Comparison of ENCODE assay signal across 19 cellular contexts in the genomic region with DNA sequence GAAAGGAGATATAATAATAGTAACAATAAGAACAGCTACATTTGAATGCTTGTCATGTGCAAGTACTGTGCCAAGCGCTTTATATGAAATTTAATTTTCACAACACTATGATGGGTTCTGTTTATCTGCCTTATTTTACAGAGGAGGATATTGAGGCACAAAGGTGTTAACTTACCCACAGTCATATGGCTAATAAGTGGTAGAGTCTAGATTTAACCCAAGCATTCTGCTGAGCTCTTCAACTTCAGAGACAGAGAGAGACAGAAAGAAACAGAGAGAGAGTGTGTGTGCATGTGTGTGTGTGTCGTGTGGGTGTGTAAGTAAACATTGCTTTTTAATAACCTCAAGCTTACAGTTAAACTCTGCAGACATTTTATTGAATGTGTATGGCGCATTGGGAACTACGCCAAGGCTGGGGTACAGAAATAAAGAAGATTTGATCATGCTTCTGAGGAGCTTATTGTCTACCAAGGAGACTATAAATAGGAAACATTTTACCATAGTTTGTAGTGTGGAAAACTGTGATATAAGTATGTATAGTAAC. TPM values are rescaled to one million over a fixed set of nuclear protein-coding genes. Genes with fewer than 3 reads are reported as not detected.
DNase-seq lines count a peak whose midpoint lies in the region; ATAC-seq, FAIRE-seq and TF ChIP-seq lines count a peak whose summit lies in the region.
"Had no signal": no experiment of that assay in that cellular context is flagged by ENCODE, and none has a peak within 500 bp of the region (broad histone marks: within the 10 kb centered on the region; RNA-seq: fewer than 3 reads in every experiment).

No MANE protein-coding gene starts in this region.

- no peak overlapping the region for H3K23ac ChIP-seq in IMR-90 (ENCODE audit: low read depth, low read length)

- no TSS peak for BruUV-seq in IMR-90 (replicated peaks; lab: Mats Ljungman, UMichigan)
- BruUV-seq in K562 (replicated peaks; lab: Mats Ljungman, UMichigan) = no TSS peak

- no peaks in the 10 kb centered on the region for H3K9me3 Mint-ChIP-seq in CD4-positive, alpha-beta memory T cell
- no peaks in the 10 kb centered on the region for H3K9me3 Mint-ChIP-seq in natural killer cell
- H3K9me3 Mint-ChIP-seq: nephron progenitor cell; stimulated activated naive CD8-positive, alpha-beta T cell treated with anti-CD3 and anti-CD28 coated beads, Interleukin-15, amount 100 ng/mL, for 72 hours had no signal

- dilution Hi-C loops in IMR-90 (cut with HindIII; ENCODE audit: low sequenced_read_pairs, unreplicated experiment) = no loop called here

- H3K56ac ChIP-seq in IMR-90 (ENCODE audit: extremely low read depth, insufficient read depth, low read length) = no peak overlapping the region

- no peak overlapping the region for H2BK20ac ChIP-seq in IMR-90 (ENCODE audit: low read depth, low read length)

- H3K18ac ChIP-seq in IMR-90 (ENCODE audit: low read depth, low read length) = no peak overlapping the region; the same call in 1 of the 2 replicates

- H2AFZ ChIP-seq in IMR-90 (replicated peaks; ENCODE audit: low read length, poor library complexity) = no peak overlapping the region
- H2AFZ ChIP-seq in K562 (ENCODE audit: low read depth, low read length) = no peak overlapping the region

- no peak overlapping the region for H4K91ac ChIP-seq in IMR-90 (ENCODE audit: insufficient read depth, low read depth, low read length)

- H3K36me3 Mint-ChIP-seq in CD4-positive, alpha-beta memory T cell = no peaks in the 10 kb centered on the region
- H3K36me3 Mint-ChIP-seq in natural killer cell = no peaks in the 10 kb centered on the region

- H3K4ac ChIP-seq in IMR-90 (ENCODE audit: low read depth, low read length) = no peak overlapping the region

- CTCF ChIA-PET in CD4-positive, alpha-beta memory T cell (lab: Charles Lee; ENCODE audit: partially characterized antibody) = interaction anchor here (0.8 to 4.2 kb wide), 8 partner anchors 8 to 131 kb away, joined by 3 to 25 read pairs (median 4); a partner anchor contains a TSS
- CTCF ChIA-PET in IMR-90 (lab: Yijun Ruan, JAX) = interaction anchor here (2.8 kb wide), 1 partner anchor 98 kb away, joined by 8 read pairs; no protein-coding TSS in a partner anchor
- CTCF ChIA-PET in K562 (lab: Yijun Ruan, JAX; ENCODE audit: low intra/inter-chr PET ratio) = no interaction called here

- H3K27ac ChIP-seq in CD4-positive, alpha-beta memory T cell (ENCODE audit: low read depth, low read length) = no peak overlapping the region
- H3K27ac ChIP-seq in IMR-90 (ENCODE audit: insufficient read depth, low read length) (no peak overlapping the region), K562 (ENCODE audit: extremely low read depth, low read depth, low read length) (no peak overlapping the region)
- H3K27ac ChIP-seq: Peyer's patch, SJCRH30 had no signal

- no peak overlapping the region for H2AK9ac ChIP-seq in IMR-90 (replicated peaks; ENCODE audit: low read depth, low read length, poor library complexity)

- no peaks in the 10 kb centered on the region for H3K9me3 ChIP-seq in CD4-positive, alpha-beta memory T cell (ENCODE audit: control insufficient read depth in 1 of 2, low read length in 2 of 2)
- H3K9me3 ChIP-seq in IMR-90 (ENCODE audit: control insufficient read depth, insufficient read depth, low read length) (no peaks in the 10 kb centered on the region), K562 (replicated peaks; ENCODE audit: control insufficient read depth, insufficient read depth, low read depth, low read length) (no peaks in the 10 kb centered on the region)
- H3K9me3 ChIP-seq: Peyer's patch, SJCRH30 had no signal

- H2BK5ac ChIP-seq in IMR-90 (ENCODE audit: low read depth, low read length, poor library complexity, severe bottlenecking) = no peak overlapping the region

- H3K4me3 ChIP-seq in CD4-positive, alpha-beta memory T cell (ENCODE audit: low read length in 2 of 2) = no peak overlapping the region
- no peak overlapping the region for H3K4me3 ChIP-seq in IMR-90 (ENCODE audit: insufficient read depth, low read depth, low read length)
- H3K4me3 ChIP-seq in K562 = no peak overlapping the region
- H3K4me3 ChIP-seq: Peyer's patch, SJCRH30 had no signal

- H3K4me2 ChIP-seq in IMR-90 (ENCODE audit: low read depth, low read length) = no peak overlapping the region
- H3K4me2 ChIP-seq in K562 (ENCODE audit: insufficient read depth, low read length) = no peak overlapping the region

- H3K4me1 ChIP-seq in CD4-positive, alpha-beta memory T cell (ENCODE audit: insufficient read depth, low read length) = peaks cover 79% of the 10 kb centered on the region
- peaks cover 6% of the 10 kb centered on the region for H3K4me1 ChIP-seq in IMR-90 (ENCODE audit: control insufficient read depth, insufficient read depth, low read length)
- peaks cover 24 to 47% of the 10 kb centered on the region in 2 experiments for H3K4me1 ChIP-seq in K562 (replicated peaks in 1 of 2; ENCODE audit: control insufficient read depth in 2 of 2, insufficient read depth in 2 of 2, low read length in 2 of 2)
- H3K4me1 ChIP-seq: SJCRH30 had no signal

- H4K5ac ChIP-seq in IMR-90 (ENCODE audit: low read depth, low read length) = no peak overlapping the region

- TF ChIP-seq RAD21 in IMR-90 (IDR thresholded peaks at IDR 0.05; ENCODE audit: low read length) (no peak), K562 (CRISPR knock-in tag; conservative IDR thresholded peaks at IDR 0.05 in 1 of 2, IDR thresholded peaks at IDR 0.05 in 1 of 2) (no peak)

- H4K8ac ChIP-seq in IMR-90 (ENCODE audit: low read depth in 2 of 2, low read length in 2 of 2) = no peak overlapping the region

- H2AK5ac ChIP-seq in IMR-90 (ENCODE audit: low read depth, low read length) = no peak overlapping the region

- peak overlapping the region in 4 of 7 donors; percentile 0 to 32 (median 14) for H3K27ac Mint-ChIP-seq in CD4-positive, alpha-beta memory T cell
- H3K27ac Mint-ChIP-seq in natural killer cell = peak overlapping the region; percentile 73 to 76
- H3K27ac Mint-ChIP-seq: nephron progenitor cell had no signal

- H3K36me3 ChIP-seq in CD4-positive, alpha-beta memory T cell (ENCODE audit: insufficient read depth, low read length) = no peaks in the 10 kb centered on the region
- no peaks in the 10 kb centered on the region for H3K36me3 ChIP-seq in IMR-90 (ENCODE audit: control insufficient read depth, insufficient read depth, low read length)
- H3K36me3 ChIP-seq in K562 (ENCODE audit: control insufficient read depth, insufficient read depth, low read length) = peaks cover 61% of the 10 kb centered on the region
- H3K36me3 ChIP-seq: Peyer's patch, SJCRH30 had no signal

- no peaks in the 10 kb centered on the region for H3K27me3 ChIP-seq in CD4-positive, alpha-beta memory T cell (ENCODE audit: insufficient read depth, low read length)
- H3K27me3 ChIP-seq in IMR-90 (ENCODE audit: control insufficient read depth, insufficient read depth, low read length) (no peaks in the 10 kb centered on the region), K562 (ENCODE audit: control insufficient read depth in 2 of 2, insufficient read depth in 2 of 2, low read length in 2 of 2) (no peaks in the 10 kb centered on the region)
- H3K27me3 ChIP-seq: Peyer's patch, SJCRH30 had no signal

- ATAC-seq in IMR-90 (ENCODE audit: low read depth) (no peak), K562 (no peak), natural killer cell (peak; percentile 42 to 57 (median 54)), GM21360 (IDR thresholded peaks at IDR 0.05; ENCODE audit: unreplicated experiment) (no peak), HG02588 (IDR thresholded peaks at IDR 0.05; ENCODE audit: unreplicated experiment) (no peak)
- ATAC-seq: activated CD8-positive, alpha-beta T cell treated with anti-CD3 and anti-CD28 coated beads, Interleukin-2, amount 10 ng/mL, durations not matched to agents 7 days and 5 days; left ventricle myocardium superior had no signal

- TF ChIP-seq CTCF in IMR-90 (conservative IDR thresholded peaks at IDR 0.05; ENCODE audit: low read depth, low read length) = no peak
- TF ChIP-seq CTCF in K562 (IDR thresholded peaks at IDR 0.05 in 2 of 3, conservative IDR thresholded peaks at IDR 0.05 in 1 of 3; ENCODE audit: insufficient read depth in 2 of 3, low read depth in 1 of 3, low read length in 3 of 3) = no peak
- TF ChIP-seq CTCF in natural killer cell (IDR thresholded peaks at IDR 0.05) = no peak

- no peak overlapping the region for H2BK120ac ChIP-seq in IMR-90 (ENCODE audit: low read depth, low read length)

- peaks cover 23% of the 10 kb centered on the region; the same call in 1 of the 2 replicates for H4K20me1 ChIP-seq in IMR-90 (ENCODE audit: insufficient read depth, low read length)
- no peaks in the 10 kb centered on the region; the same call in none of the 2 replicates for H4K20me1 ChIP-seq in K562 (replicated peaks; ENCODE audit: control insufficient read depth, insufficient read depth, low read length)

- peaks cover 98% of the 10 kb centered on the region for H3K79me2 ChIP-seq in K562 (ENCODE audit: control insufficient read depth, insufficient read depth, low read length)

- H3K79me1 ChIP-seq in IMR-90 (ENCODE audit: low read depth in 1 of 2, low read length in 2 of 2) = peaks cover 36 to 63% of the 10 kb centered on the region in 2 experiments

- H3K27me3 Mint-ChIP-seq in CD4-positive, alpha-beta memory T cell = no peaks in the 10 kb centered on the region
- H3K27me3 Mint-ChIP-seq in natural killer cell (ENCODE audit: low read depth in 2 of 2) = no peaks in the 10 kb centered on the region
- H3K27me3 Mint-ChIP-seq: stimulated activated naive CD8-positive, alpha-beta T cell treated with anti-CD3 and anti-CD28 coated beads, Interleukin-15, amount 100 ng/mL, for 72 hours had no signal

- H3K4me1 Mint-ChIP-seq in CD4-positive, alpha-beta memory T cell = peaks cover 44 to 78% (median 63%) of the 10 kb centered on the region in 4 donors
- peaks cover 58 to 60% of the 10 kb centered on the region in 2 donors for H3K4me1 Mint-ChIP-seq in natural killer cell

- TF ChIP-seq POLR2A in IMR-90 (IDR thresholded peaks at IDR 0.05; ENCODE audit: low read depth, low read length) (no peak), K562 (conservative IDR thresholded peaks at IDR 0.05) (no peak)

- WGBS in IMR-90 (ENCODE audit: extremely low coverage in 2 of 2, insufficient read length in 1 of 2), 2 experiments = no CpG with 5 or more reads among the region's 4 CpGs
- 77% methylated on average over 4 of the region's 4 CpGs for WGBS in K562 (ENCODE audit: insufficient coverage, low coverage, missing lambda C conversion rate)

- POLR2A ChIA-PET in CD4-positive, alpha-beta memory T cell (lab: Charles Lee; ENCODE audit: partially characterized antibody) = interaction anchor here (1.1 to 1.3 kb wide), 2 partner anchors 9 to 13 kb away, joined by 3 to 4 read pairs; a partner anchor contains a TSS
- POLR2A ChIA-PET in IMR-90 (lab: Charles Lee; ENCODE audit: unreplicated experiment) (no interaction called here), K562 (lab: Yijun Ruan, JAX) (interaction anchor here (1.3 to 2.3 kb wide), 5 partner anchors 8 to 131 kb away, joined by 3 to 11 read pairs (median 5); a partner anchor contains a TSS)

- no peak overlapping the region for H3K14ac ChIP-seq in IMR-90 (replicated peaks; ENCODE audit: low read depth, low read length)

- intact Hi-C loops in CD4-positive, alpha-beta memory T cell (cut with micrococcal nuclease) = no loop called here
- intact Hi-C loops in IMR-90 (cut with micrococcal nuclease) = no loop called here
- intact Hi-C loops in K562 (cut with micrococcal nuclease) = no loop called here
- intact Hi-C loops in natural killer cell (cut with micrococcal nuclease) = no loop called here

- in situ Hi-C loops in IMR-90 (cut with MboI; ENCODE audit: low sequenced_read_pairs) = no loop called here
- in situ Hi-C loops in K562 (cut with MboI) = no loop called here

- H3K4me3 Mint-ChIP-seq in CD4-positive, alpha-beta memory T cell = peak overlapping the region in 1 of 8 donors; percentile 33
- H3K4me3 Mint-ChIP-seq in natural killer cell = peak overlapping the region; percentile 65
- H3K4me3 Mint-ChIP-seq: activated CD8-positive, alpha-beta T cell treated with anti-CD3 and anti-CD28 coated beads, Interleukin-2, amount 10 ng/mL, durations not matched to agents 7 days and 5 days; nephron progenitor cell; stimulated activated naive CD8-positive, alpha-beta T cell treated with anti-CD3 and anti-CD28 coated beads, Interleukin-15, amount 100 ng/mL, for 72 hours had no signal

- no peak for DNase-seq in CD4-positive, alpha-beta memory T cell
- DNase-seq in IMR-90 (peak; percentile 13), K562 (ENCODE audit: extremely low read depth in 1 of 4, low spot score in 3 of 4) (no peak), natural killer cell (no peak), hippocampal formation (lab: John Stamatoyannopoulos, UW) (no peak)
- DNase-seq: activated CD8-positive, alpha-beta T cell treated with anti-CD3 and anti-CD28 coated beads, Interleukin-2, amount 10 ng/mL, durations not matched to agents 7 days and 5 days; C1 segment of cervical spinal cord; central memory CD4-positive, alpha-beta T cell; left ventricle myocardium superior; NCI-H2171; NCI-H524 treated with DMSO at 0.1 percent for 48 hours; nephron progenitor cell; Peyer's patch; SJCRH30; stimulated activated naive CD8-positive, alpha-beta T cell treated with anti-CD3 and anti-CD28 coated beads, Interleukin-15, amount 100 ng/mL, for 72 hours; trophoblast cell had no signal

- no peak overlapping the region for H2BK15ac ChIP-seq in IMR-90 (ENCODE audit: low read depth, low read length)

- H3K9ac ChIP-seq in IMR-90 (ENCODE audit: low read depth, low read length) = no peak overlapping the region
- H3K9ac ChIP-seq in K562 (ENCODE audit: insufficient read depth in 1 of 2, low read depth in 2 of 2, low read length in 2 of 2) = no peak overlapping the region

- no peak for TF ChIP-seq EP300 in K562 (IDR thresholded peaks at IDR 0.05; ENCODE audit: low read length)

- H3K9me1 ChIP-seq in IMR-90 (ENCODE audit: insufficient read depth, low read length) (no peaks in the 10 kb centered on the region; the same call in 1 of the 2 replicates), K562 (ENCODE audit: control insufficient read depth, insufficient read depth, low read length) (no peaks in the 10 kb centered on the region)

- FAIRE-seq in K562 (lab: Jason Lieb, UNC) = no peak
- FAIRE-seq: astrocyte had no signal

RNA-seq across cellular contexts. Expression of a gene that starts 12.9 kb away (rescaled TPM):
- 10 to 100 TPM; 34.8 to 39.2 TPM for total RNA-seq in CD4-positive, alpha-beta memory T cell
- 10 to 100 TPM; 55.1 to 77.2 TPM for polyA plus RNA-seq in CD4-positive, alpha-beta memory T cell
- total RNA-seq in IMR-90 (2012; rRNA removed) = 25.6 and 38.3 TPM in 2 replicates
- 32.5 and 34.0 TPM in 2 replicates for polyA plus RNA-seq in IMR-90 (2012; rRNA removed)
- polyA plus RNA-seq in IMR-90 (2012; cell fraction: cytosol; rRNA removed) = 6.6 and 14.8 TPM in 2 replicates
- 7.1 and 25.3 TPM in 2 replicates for polyA plus RNA-seq in IMR-90 (2012; cell fraction: nucleus; rRNA removed; ENCODE audit: low replicate concordance)
- total RNA-seq in K562 (2011; cell fraction: chromatin; rRNA removed; ENCODE audit: low replicate concordance) = 34.2 and 47.0 TPM in 2 replicates
- 15.3 and 15.9 TPM in 2 replicates for total RNA-seq in K562 (2011; cell fraction: nucleolus; rRNA removed)
- total RNA-seq in K562 (2011; cell fraction: nucleoplasm; rRNA removed) = 30.6 and 43.0 TPM in 2 replicates
- total RNA-seq in K562 (2014; rRNA removed) = 78.1 and 103 TPM in 2 replicates
- total RNA-seq in K562 (2014; rRNA removed; fragmentation: Illumina TruSeq; extraction: Trizol) = 130 and 152 TPM in 2 replicates
- 93.9 and 100 TPM in 2 replicates for total RNA-seq in K562 (2015; rRNA removed; fragmentation: Illumina TruSeq; extraction: Trizol)
- total RNA-seq in K562 (2021) = 117 and 122 TPM in 2 replicates
- 97.4 and 152 TPM in 2 replicates for polyA plus RNA-seq in K562 (2011; rRNA removed)
- 36.3 and 53.2 TPM in 2 replicates for polyA plus RNA-seq in K562 (2011; cell fraction: cytosol; rRNA removed)
- polyA plus RNA-seq in K562 (2011; cell fraction: nucleus; rRNA removed) = 72.5 and 93.1 TPM in 2 replicates
- 112 and 178 TPM in 2 replicates for polyA plus RNA-seq in K562 (2012)
- 99.2 and 119 TPM in 2 replicates for polyA plus RNA-seq in K562 (2014; fragmentation: Illumina TruSeq; extraction: Trizol)
- 100 to 1,000 TPM; 107 to 147 TPM for polyA plus RNA-seq in K562 (2014; fragmentation: Nextera tagmentation; extraction: Ambion mirVana)
- polyA plus RNA-seq in K562 (2014; rRNA removed) = 105 and 172 TPM in 2 replicates
- 67.4 and 91.3 TPM in 2 replicates for polyA minus RNA-seq in K562 (2011; rRNA and poly(A)+ RNA removed)
- 29.2 and 63.0 TPM in 2 replicates for polyA minus RNA-seq in K562 (2011; cell fraction: cytosol; rRNA and poly(A)+ RNA removed)
- polyA minus RNA-seq in K562 (2011; cell fraction: nucleus; rRNA and poly(A)+ RNA removed) = 16.3 and 20.2 TPM in 2 replicates
- 10 to 100 TPM; 54.8 to 71.0 (median 59.9) TPM for total RNA-seq in natural killer cell

Comparison
In these comparisons a context has a peak if more than half of its experiments do, and no peak if none do; other contexts are left out.
1. ATAC-seq: peak in natural killer cell (3 of 3); none in IMR-90 (single experiment), K562 (single experiment), GM21360 (single experiment) and HG02588 (single experiment).